35 cellular contexts compared by ENCODE assay signal in the genomic region with DNA sequence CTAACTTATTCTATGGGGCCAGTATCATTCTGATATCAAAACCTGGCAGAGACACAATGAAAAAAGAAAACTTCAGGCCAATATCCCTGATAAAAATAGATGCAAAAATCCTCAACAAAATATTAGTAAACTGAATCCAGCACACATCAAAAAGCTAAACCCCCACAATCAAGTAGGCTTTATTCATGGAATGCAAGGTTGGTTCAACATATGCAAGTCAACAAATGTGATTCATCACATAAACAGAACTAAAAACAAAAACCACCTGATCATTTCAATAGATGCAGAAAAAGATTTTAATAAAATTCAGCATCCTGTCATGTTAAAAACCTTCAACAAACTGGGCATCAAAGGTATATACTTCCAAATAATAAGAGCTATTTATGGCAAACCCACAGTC.
"Had no signal": no experiment of that assay in that cellular context is flagged by ENCODE, and none has a peak within 500 bp of the region (broad histone marks: within the 10 kb centered on the region; RNA-seq: fewer than 3 reads in every experiment).

No MANE protein-coding gene starts in this region.

- H3K27me3 ChIP-seq: MG63 had no signal

- H3K9me3 ChIP-seq: MG63 had no signal

- H3K36me3 ChIP-seq: MG63 had no signal

- H3K4me3 ChIP-seq: MG63 had no signal

- DNase-seq: Karpas-422, Kasumi-1, MG63, MM.1S, MV-4-11, NCI-H1048, NCI-H1092, NCI-H1092 treated with DMSO at 0.1 percent for 48 hours, NCI-H1105, NCI-H1105 treated with DMSO at 0.1 percent for 48 hours, NCI-H1417, NCI-H1417 treated with DMSO at 0.1 percent for 48 hours, NCI-H1436, NCI-H1436 treated with DMSO at 0.1 percent for 48 hours, NCI-H146, NCI-H1694, NCI-H1694 treated with DMSO at 0.1 percent for 48 hours, NCI-H187, NCI-H187 treated with DMSO at 0.1 percent for 48 hours, NCI-H1930, NCI-H2029, NCI-H2029 treated with DMSO at 0.1 percent for 48 hours, NCI-H2081, NCI-H2081 treated with DMSO at 0.1 percent for 48 hours, NCI-H2107, NCI-H2171, NCI-H2171 treated with DMSO at 0.1 percent for 48 hours, NCI-H2227 treated with DMSO at 0.1 percent for 48 hours, NCI-H226, NCI-H345, NCI-H446, NCI-H446 treated with DMSO at 0.1 percent for 48 hours, NCI-H510A, NCI-H510A treated with DMSO at 0.1 percent for 48 hours, NCI-H524 had no signal
